In genomic region chr9:32456564-32456963, GRCh38 we compare ENCODE assay signal across 27 cellular contexts.
DNase-seq lines count a peak whose midpoint lies in the region; ATAC-seq and TF ChIP-seq lines count a peak whose summit lies in the region.
"Had no signal": no experiment of that assay in that cellular context is flagged by ENCODE, and none has a peak within 500 bp of the region (broad histone marks: within the 10 kb centered on the region; RNA-seq: fewer than 3 reads in every experiment).

No MANE protein-coding gene starts in this region.

- POLR2A ChIA-PET in Caco-2 (lab: Charles Lee) (interaction anchor here (1.2 kb wide), 1 partner anchor 69 kb away, joined by 6 read pairs; the partner anchor contains the start of gene RIGI), IMR-90 (lab: Charles Lee; ENCODE audit: unreplicated experiment) (no interaction called here)

- BruUV-seq in Caco-2 (replicated peaks; lab: Mats Ljungman, UMichigan) (no TSS peak), IMR-90 (replicated peaks; lab: Mats Ljungman, UMichigan) (no TSS peak)

- H3K27ac ChIP-seq in IMR-90 (ENCODE audit: insufficient read depth, low read length): no peak overlapping the region
- no peak overlapping the region for H3K27ac ChIP-seq in caudate nucleus (ENCODE audit: low read depth, low read length)
- H3K27ac ChIP-seq in lower lobe of right lung: no peak overlapping the region
- H3K27ac ChIP-seq: cardiac muscle cell, ovary, SK-N-MC had no signal

- no peak for TF ChIP-seq POLR2A in IMR-90 (IDR thresholded peaks at IDR 0.05; ENCODE audit: low read depth, low read length)

- H3K9me3 ChIP-seq in Caco-2 (no peaks in the 10 kb centered on the region), IMR-90 (ENCODE audit: control insufficient read depth, insufficient read depth, low read length) (no peaks in the 10 kb centered on the region), lower lobe of right lung (no peaks in the 10 kb centered on the region)
- H3K9me3 ChIP-seq: ovary, tibial nerve had no signal

- no peak overlapping the region for H3K18ac ChIP-seq in IMR-90 (ENCODE audit: low read depth, low read length)

- dilution Hi-C loops in IMR-90 (cut with HindIII; ENCODE audit: low sequenced_read_pairs, unreplicated experiment): no loop called here

- ATAC-seq in IMR-90 (ENCODE audit: low read depth) (peak; percentile 47), lower lobe of right lung (no peak)
- ATAC-seq: activated T-cell treated with anti-CD3 and anti-CD28 coated beads, Interleukin-2, amount 50 U/mL, for 72 hours; left colon; natural killer cell; stimulated activated naive CD8-positive, alpha-beta T cell treated with anti-CD3 and anti-CD28 coated beads, Interleukin-15, amount 100 ng/mL, for 72 hours; T-helper 17 cell had no signal

- TF ChIP-seq CTCF in Caco-2 (IDR thresholded peaks at IDR 0.05; ENCODE audit: insufficient read depth in 1 of 2, low read depth in 1 of 2, low read length in 1 of 2, severe bottlenecking in 1 of 2, unreplicated experiment in 1 of 2): no peak
- no peak for TF ChIP-seq CTCF in IMR-90 (conservative IDR thresholded peaks at IDR 0.05; ENCODE audit: low read depth, low read length)
- TF ChIP-seq CTCF in endothelial cell (IDR thresholded peaks at IDR 0.05; ENCODE audit: unreplicated experiment): no peak
- TF ChIP-seq CTCF in lower lobe of right lung (IDR thresholded peaks at IDR 0.05): no peak

- 0 out of 2 replicates have a peak, but pooled peaks cover 4% of the 10 kb centered on the region for H4K20me1 ChIP-seq in IMR-90 (ENCODE audit: insufficient read depth, low read length)

- in situ Hi-C loops in IMR-90 (cut with MboI; ENCODE audit: low sequenced_read_pairs): no loop called here

- peak in 1 of 2 experiments; percentile 41 for DNase-seq in Caco-2
- no peak for DNase-seq in IMR-90
- DNase-seq in endothelial cell (ENCODE audit: low spot score): no peak
- peak; percentile 61 for DNase-seq in renal cortical epithelial cell (ENCODE audit: low read depth)
- DNase-seq in middle frontal gyrus (ENCODE audit: extremely low spot score, low spot score): no peak
- DNase-seq in caudate nucleus (lab: John Stamatoyannopoulos, UW): no peak
- DNase-seq in lower lobe of right lung: no peak
- no peak for DNase-seq in effector CD4-positive, alpha-beta T cell
- DNase-seq: activated CD4-positive, alpha-beta T cell treated with anti-CD3 and anti-CD28 coated beads, Interleukin-2, amount 10 ng/mL, durations not matched to agents 24 days and 14 days; activated naive CD4-positive, alpha-beta T cell treated with anti-CD3 and anti-CD28 coated beads for 36 hours; activated T-cell treated with anti-CD3 and anti-CD28 coated beads, Interleukin-2, amount 50 U/mL, for 72 hours; amniotic stem cell; CD4-positive, CD25-positive, alpha-beta regulatory T cell; foreskin fibroblast; GOT3; left colon; natural killer cell; NCI-H1048; NCI-H1694 treated with DMSO at 0.1 percent for 48 hours; NCI-H748 treated with DMSO at 0.1 percent for 48 hours; ovary; stimulated activated naive CD8-positive, alpha-beta T cell treated with anti-CD3 and anti-CD28 coated beads, Interleukin-15, amount 100 ng/mL, for 72 hours; T-helper 17 cell had no signal

- H3K36me3 ChIP-seq in Caco-2 (ENCODE audit: control insufficient read depth, insufficient read depth, low read length): no peaks in the 10 kb centered on the region; the same call in 1 of the 2 replicates
- H3K36me3 ChIP-seq in IMR-90 (ENCODE audit: control insufficient read depth, insufficient read depth, low read length): peaks cover 42% of the 10 kb centered on the region
- peaks cover 71% of the 10 kb centered on the region for H3K36me3 ChIP-seq in lower lobe of right lung
- H3K36me3 ChIP-seq: ovary had no signal

- no peak overlapping the region for H2BK20ac ChIP-seq in IMR-90 (ENCODE audit: low read depth, low read length)

- H3K27me3 Mint-ChIP-seq in Caco-2 (ENCODE audit: insufficient read depth, unreplicated experiment) (no peaks in the 10 kb centered on the region), endothelial cell (ENCODE audit: unreplicated experiment) (peaks cover 2% of the 10 kb centered on the region)
- H3K27me3 Mint-ChIP-seq: activated CD4-positive, alpha-beta T cell treated with anti-CD3 and anti-CD28 coated beads, Interleukin-2, amount 10 ng/mL, durations not matched to agents 24 days and 14 days; CD4-positive, CD25-positive, alpha-beta regulatory T cell; dendritic cell treated with granulocyte-macrophage colony-stimulating factor and Interleukin-4, amounts not matched to agents 40 ng/mL and 50 ng/mL, for 4 days; stimulated activated naive CD8-positive, alpha-beta T cell treated with anti-CD3 and anti-CD28 coated beads, Interleukin-15, amount 100 ng/mL, for 72 hours; T-helper 17 cell had no signal

- H2BK120ac ChIP-seq in IMR-90 (ENCODE audit: low read depth, low read length): no peak overlapping the region

- H3K79me1 ChIP-seq in IMR-90 (ENCODE audit: low read depth in 1 of 2, low read length in 2 of 2): peaks cover 6 to 22% of the 10 kb centered on the region in 2 experiments; a peak in 2 of 4 replicates

- CTCF ChIA-PET in Caco-2 (lab: Charles Lee) (interaction anchor here (1.1 to 1.9 kb wide), 4 partner anchors 21 to 115 kb away, joined by 3 to 10 read pairs (median 6); partner anchors contain the start of gene RIGI), IMR-90 (lab: Yijun Ruan, JAX) (interaction anchor here (0.8 to 1.5 kb wide), 3 partner anchors 77 to 123 kb away, joined by 3 to 5 read pairs (median 3); no protein-coding TSS in a partner anchor)

- no peak overlapping the region for H3K23ac ChIP-seq in IMR-90 (ENCODE audit: low read depth, low read length)

- peak overlapping the region; percentile 82 for H3K27ac Mint-ChIP-seq in Caco-2 (ENCODE audit: unreplicated experiment)
- no peak overlapping the region for H3K27ac Mint-ChIP-seq in endothelial cell (ENCODE audit: unreplicated experiment)
- H3K27ac Mint-ChIP-seq: activated CD4-positive, alpha-beta T cell treated with anti-CD3 and anti-CD28 coated beads, Interleukin-2, amount 10 ng/mL, durations not matched to agents 24 days and 14 days; activated naive CD4-positive, alpha-beta T cell treated with anti-CD3 and anti-CD28 coated beads for 36 hours; activated T-cell treated with anti-CD3 and anti-CD28 coated beads, Interleukin-2, amount 50 U/mL, for 72 hours; CD4-positive, CD25-positive, alpha-beta regulatory T cell; dendritic cell treated with granulocyte-macrophage colony-stimulating factor and Interleukin-4, amounts not matched to agents 40 ng/mL and 50 ng/mL, for 4 days; natural killer cell; T-helper 17 cell had no signal

- H3K4me3 ChIP-seq in Caco-2 (ENCODE audit: low read depth, low read length) (no peak overlapping the region), IMR-90 (ENCODE audit: insufficient read depth, low read depth, low read length) (no peak overlapping the region), lower lobe of right lung (no peak overlapping the region)
- H3K4me3 ChIP-seq: cardiac muscle cell, ovary, SK-N-MC, tibial nerve had no signal

- no peak overlapping the region for H4K5ac ChIP-seq in IMR-90 (ENCODE audit: low read depth, low read length)

- no peak overlapping the region for H4K8ac ChIP-seq in IMR-90 (ENCODE audit: low read depth in 2 of 2, low read length in 2 of 2)

- no peak overlapping the region for H3K9ac ChIP-seq in IMR-90 (ENCODE audit: low read depth, low read length)

- H3K4me3 Mint-ChIP-seq in Caco-2 (ENCODE audit: unreplicated experiment): peak overlapping the region; percentile 54
- peak overlapping the region; percentile 17 for H3K4me3 Mint-ChIP-seq in endothelial cell (ENCODE audit: unreplicated experiment)
- H3K4me3 Mint-ChIP-seq: activated CD4-positive, alpha-beta T cell treated with anti-CD3 and anti-CD28 coated beads, Interleukin-2, amount 10 ng/mL, durations not matched to agents 24 days and 14 days; activated naive CD4-positive, alpha-beta T cell treated with anti-CD3 and anti-CD28 coated beads for 36 hours; activated T-cell treated with anti-CD3 and anti-CD28 coated beads, Interleukin-2, amount 50 U/mL, for 72 hours; CD4-positive, CD25-positive, alpha-beta regulatory T cell; dendritic cell treated with granulocyte-macrophage colony-stimulating factor and Interleukin-4, amounts not matched to agents 40 ng/mL and 50 ng/mL, for 4 days; natural killer cell; stimulated activated naive CD8-positive, alpha-beta T cell treated with anti-CD3 and anti-CD28 coated beads, Interleukin-15, amount 100 ng/mL, for 72 hours; T-helper 17 cell had no signal

- H4K91ac ChIP-seq in IMR-90 (ENCODE audit: insufficient read depth, low read depth, low read length): no peak overlapping the region

- H2AK5ac ChIP-seq in IMR-90 (ENCODE audit: low read depth, low read length): no peak overlapping the region

- H3K9me3 Mint-ChIP-seq in Caco-2 (ENCODE audit: unreplicated experiment) (no peaks in the 10 kb centered on the region), endothelial cell (ENCODE audit: unreplicated experiment) (no peaks in the 10 kb centered on the region)
- H3K9me3 Mint-ChIP-seq: activated CD4-positive, alpha-beta T cell treated with anti-CD3 and anti-CD28 coated beads, Interleukin-2, amount 10 ng/mL, durations not matched to agents 24 days and 14 days; activated naive CD4-positive, alpha-beta T cell treated with anti-CD3 and anti-CD28 coated beads for 36 hours; activated T-cell treated with anti-CD3 and anti-CD28 coated beads, Interleukin-2, amount 50 U/mL, for 72 hours; CD4-positive, CD25-positive, alpha-beta regulatory T cell; natural killer cell; stimulated activated naive CD8-positive, alpha-beta T cell treated with anti-CD3 and anti-CD28 coated beads, Interleukin-15, amount 100 ng/mL, for 72 hours had no signal

- no peak overlapping the region for H2BK15ac ChIP-seq in IMR-90 (ENCODE audit: low read depth, low read length)

- no peak overlapping the region for H3K4me2 ChIP-seq in IMR-90 (ENCODE audit: low read depth, low read length)

- H3K4ac ChIP-seq in IMR-90 (ENCODE audit: low read depth, low read length): no peak overlapping the region

- intact Hi-C loops in Caco-2 (cut with micrococcal nuclease; ENCODE audit: unreplicated experiment) (loop anchor here (2.0 kb wide), 2 partner anchors 30 to 70 kb away; partner anchors contain the start of gene RIGI), IMR-90 (cut with micrococcal nuclease) (no loop called here), lower lobe of right lung (cut with DNase I) (no loop called here)

- H3K36me3 Mint-ChIP-seq in Caco-2 (ENCODE audit: insufficient read depth, unreplicated experiment) (peaks cover 22% of the 10 kb centered on the region), endothelial cell (ENCODE audit: low read depth, unreplicated experiment) (peaks cover 15% of the 10 kb centered on the region)

- H3K27me3 ChIP-seq in Caco-2 (replicated peaks; ENCODE audit: control insufficient read depth, insufficient read depth, low read length): no peaks in the 10 kb centered on the region
- no peaks in the 10 kb centered on the region for H3K27me3 ChIP-seq in IMR-90 (ENCODE audit: control insufficient read depth, insufficient read depth, low read length)
- H3K27me3 ChIP-seq in lower lobe of right lung (ENCODE audit: low read depth): no peaks in the 10 kb centered on the region
- H3K27me3 ChIP-seq: cardiac muscle cell, ovary, tibial nerve had no signal

- no peak overlapping the region for H2AFZ ChIP-seq in IMR-90 (replicated peaks; ENCODE audit: low read length, poor library complexity)

- H2BK5ac ChIP-seq in IMR-90 (ENCODE audit: low read depth, low read length, poor library complexity, severe bottlenecking): no peak overlapping the region

- H3K14ac ChIP-seq in IMR-90 (replicated peaks; ENCODE audit: low read depth, low read length): no peak overlapping the region

- no CpG with 5 or more reads among the region's 1 CpG for WGBS in IMR-90 (ENCODE audit: extremely low coverage in 2 of 2, insufficient read length in 1 of 2), 2 experiments

- no peak overlapping the region for H3K56ac ChIP-seq in IMR-90 (ENCODE audit: extremely low read depth, insufficient read depth, low read length)

- H3K4me1 ChIP-seq in Caco-2 (peaks cover 26% of the 10 kb centered on the region), IMR-90 (ENCODE audit: control insufficient read depth, insufficient read depth, low read length) (no peaks in the 10 kb centered on the region), lower lobe of right lung (no peaks in the 10 kb centered on the region)

- peaks cover 20% of the 10 kb centered on the region for H3K4me1 Mint-ChIP-seq in Caco-2 (ENCODE audit: low read depth, unreplicated experiment)
- peaks cover 10% of the 10 kb centered on the region for H3K4me1 Mint-ChIP-seq in endothelial cell (ENCODE audit: unreplicated experiment)
- H3K4me1 Mint-ChIP-seq: activated CD4-positive, alpha-beta T cell treated with anti-CD3 and anti-CD28 coated beads, Interleukin-2, amount 10 ng/mL, durations not matched to agents 24 days and 14 days; stimulated activated naive CD8-positive, alpha-beta T cell treated with anti-CD3 and anti-CD28 coated beads, Interleukin-15, amount 100 ng/mL, for 72 hours had no signal

- TF ChIP-seq RAD21 in IMR-90 (IDR thresholded peaks at IDR 0.05; ENCODE audit: low read length): no peak

- no peak overlapping the region for H2AK9ac ChIP-seq in IMR-90 (replicated peaks; ENCODE audit: low read depth, low read length, poor library complexity)

- H3K9me1 ChIP-seq in IMR-90 (ENCODE audit: insufficient read depth, low read length): peaks cover 5% of the 10 kb centered on the region
